Comparison of ENCODE assay signal across 1 cellular context in genomic region chr16:88455610-88456355, GRCh38.
TF ChIP-seq lines count a peak whose summit lies in the region.

No MANE protein-coding gene starts in this region.

TF ChIP-seq in HepG2, 621 proteins besides CTCF, POLR2A, EP300 and RAD21 (continued from another document):
- TF ChIP-seq PRDM10 (CRISPR knock-in tag; IDR thresholded peaks at IDR 0.05; ENCODE audit: low read depth) (peak; percentile 96), TFDP1 (CRISPR knock-in tag; IDR thresholded peaks at IDR 0.05; ENCODE audit: borderline replicate concordance) (peak; percentile 36), PATZ1 (CRISPR knock-in tag; IDR thresholded peaks at IDR 0.05) (peak; percentile 91; the same call in 1 of the 2 replicates), ZNF672 (CRISPR knock-in tag; IDR thresholded peaks at IDR 0.05) (no peak), SPEN (CRISPR knock-in tag; IDR thresholded peaks at IDR 0.05; ENCODE audit: low read depth) (0 out of 2 replicates have a peak, but pooled peaks have one; percentile 68), THAP7 (CRISPR knock-in tag; IDR thresholded peaks at IDR 0.05) (no peak), AHR (CRISPR knock-in tag; IDR thresholded peaks at IDR 0.05) (0 out of 2 replicates have a peak, but pooled peaks have one; percentile 51), TEAD3 (CRISPR knock-in tag; optimal IDR thresholded peaks at IDR 0.05; ENCODE audit: borderline replicate concordance) (peak; percentile 30), PHF21A (CRISPR knock-in tag; IDR thresholded peaks at IDR 0.05) (peak; percentile 69), TSC22D2 (CRISPR knock-in tag; IDR thresholded peaks at IDR 0.05; ENCODE audit: borderline replicate concordance) (peak; percentile 40; the same call in 1 of the 2 replicates), KIAA2018 (CRISPR knock-in tag; IDR thresholded peaks at IDR 0.05; ENCODE audit: borderline replicate concordance) (no peak), HMG20A (CRISPR knock-in tag; IDR thresholded peaks at IDR 0.05; ENCODE audit: borderline replicate concordance) (no peak), ZBTB14 (CRISPR knock-in tag; IDR thresholded peaks at IDR 0.05) (no peak; the same call in 1 of the 2 replicates), NR0B2 (CRISPR knock-in tag; IDR thresholded peaks at IDR 0.05) (0 out of 2 replicates have a peak, but pooled peaks have one; percentile 5), KDM2A (CRISPR knock-in tag; IDR thresholded peaks at IDR 0.05; ENCODE audit: borderline replicate concordance, low read depth) (peak; percentile 75), AGO1 (IDR thresholded peaks at IDR 0.05; ENCODE audit: low read depth, low read length, poor library complexity, severe bottlenecking) (peak; percentile 22), ZSCAN31 (CRISPR knock-in tag; IDR thresholded peaks at IDR 0.05; ENCODE audit: low read depth) (0 out of 2 replicates have a peak, but pooled peaks have one; percentile 46), TFDP2 (CRISPR knock-in tag; IDR thresholded peaks at IDR 0.05) (peak; percentile 59; the same call in 1 of the 2 replicates), MYPOP (CRISPR knock-in tag; IDR thresholded peaks at IDR 0.05) (peak; percentile 36; the same call in 1 of the 2 replicates)
